ENCODE assay signal across 1 cellular context in the genomic region with DNA sequence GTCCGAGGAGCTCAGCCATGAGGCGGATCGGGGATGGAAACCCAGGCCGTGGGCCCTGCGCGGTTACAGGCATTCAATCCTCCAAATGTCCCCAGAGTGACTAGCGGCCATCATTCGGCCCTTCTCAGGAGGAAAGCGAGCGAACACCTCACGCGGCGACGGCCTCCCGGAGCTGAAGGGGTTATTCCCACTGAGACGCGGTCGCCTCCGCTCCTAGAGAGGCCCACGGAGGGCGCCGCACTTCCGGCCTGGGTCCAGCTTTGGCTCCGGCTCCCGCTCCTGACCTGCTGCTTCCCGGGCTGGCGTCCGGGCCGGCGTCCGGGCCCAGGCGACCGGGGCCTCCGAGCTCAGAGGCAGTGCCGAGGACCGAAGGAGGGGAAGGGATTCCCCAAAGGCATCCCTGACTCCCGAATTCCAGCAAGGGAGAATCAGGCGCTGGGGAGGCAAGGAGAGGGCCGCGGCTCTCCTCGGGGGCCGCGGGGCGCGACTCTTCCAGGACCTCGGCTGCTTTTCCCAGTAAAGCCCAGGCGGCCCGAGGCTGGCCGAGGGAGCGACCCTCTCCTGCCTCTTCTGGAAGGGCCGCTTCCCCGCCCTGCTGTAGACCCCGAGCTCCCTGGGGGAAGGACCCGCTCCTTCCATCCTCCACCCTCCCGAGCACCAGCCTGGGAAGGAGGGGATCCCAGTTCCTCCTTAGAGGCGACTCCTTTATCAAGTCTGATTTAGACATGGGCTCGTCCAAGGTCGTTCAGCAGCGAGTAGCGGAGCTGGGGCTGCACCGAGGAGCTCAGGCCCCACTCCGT.
TF ChIP-seq lines count a peak whose summit lies in the region.

No MANE protein-coding gene starts in this region.

TF ChIP-seq in HCT116, 20 proteins besides CTCF, POLR2A, EP300 and RAD21 (continued from another document):
- TF ChIP-seq YY1 (IDR thresholded peaks at IDR 0.05; ENCODE audit: extremely low read depth, insufficient replicate concordance, low read depth, low read length) (peak; percentile 76), CBX3 (IDR thresholded peaks at IDR 0.05; ENCODE audit: low read depth) (no peak; the same call in 1 of the 2 replicates), EGR1 (IDR thresholded peaks at IDR 0.05; ENCODE audit: low read depth) (no peak), EZH2 (IDR thresholded peaks at IDR 0.05) (no peak), FOSL1 (IDR thresholded peaks at IDR 0.05; ENCODE audit: low read depth) (no peak), POLR2AphosphoS5 (IDR thresholded peaks at IDR 0.05; ENCODE audit: low read depth, low read length) (peak; percentile 96), JUND (IDR thresholded peaks at IDR 0.05) (no peak), ATF3 (IDR thresholded peaks at IDR 0.05) (no peak), SIN3A (IDR thresholded peaks at IDR 0.05; ENCODE audit: low read depth) (peak; percentile 47; the same call in 1 of the 2 replicates), ZFX (IDR thresholded peaks at IDR 0.05) (peak; percentile 96; the same call in 1 of the 2 replicates), ELF1 (IDR thresholded peaks at IDR 0.05; ENCODE audit: borderline replicate concordance, low read depth) (peak; percentile 79; the same call in 1 of the 2 replicates), SRF (IDR thresholded peaks at IDR 0.05; ENCODE audit: low read depth) (no peak), ZNF274 (IDR thresholded peaks at IDR 0.05; ENCODE audit: low read depth, low read length) (no peak), ZBTB33 (IDR thresholded peaks at IDR 0.05; ENCODE audit: extremely low read depth, insufficient replicate concordance, low read length) (no peak), REST (IDR thresholded peaks at IDR 0.05; ENCODE audit: low read depth) (no peak)
- TF ChIP-seq, protein P1, sequence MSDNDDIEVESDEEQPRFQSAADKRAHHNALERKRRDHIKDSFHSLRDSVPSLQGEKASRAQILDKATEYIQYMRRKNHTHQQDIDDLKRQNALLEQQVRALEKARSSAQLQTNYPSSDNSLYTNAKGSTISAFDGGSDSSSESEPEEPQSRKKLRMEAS (IDR thresholded peaks at IDR 0.05) = peak; percentile 50; the same call in 1 of the 2 replicates
